Comparison of ENCODE assay signal across 8 cellular contexts in the genomic region with DNA sequence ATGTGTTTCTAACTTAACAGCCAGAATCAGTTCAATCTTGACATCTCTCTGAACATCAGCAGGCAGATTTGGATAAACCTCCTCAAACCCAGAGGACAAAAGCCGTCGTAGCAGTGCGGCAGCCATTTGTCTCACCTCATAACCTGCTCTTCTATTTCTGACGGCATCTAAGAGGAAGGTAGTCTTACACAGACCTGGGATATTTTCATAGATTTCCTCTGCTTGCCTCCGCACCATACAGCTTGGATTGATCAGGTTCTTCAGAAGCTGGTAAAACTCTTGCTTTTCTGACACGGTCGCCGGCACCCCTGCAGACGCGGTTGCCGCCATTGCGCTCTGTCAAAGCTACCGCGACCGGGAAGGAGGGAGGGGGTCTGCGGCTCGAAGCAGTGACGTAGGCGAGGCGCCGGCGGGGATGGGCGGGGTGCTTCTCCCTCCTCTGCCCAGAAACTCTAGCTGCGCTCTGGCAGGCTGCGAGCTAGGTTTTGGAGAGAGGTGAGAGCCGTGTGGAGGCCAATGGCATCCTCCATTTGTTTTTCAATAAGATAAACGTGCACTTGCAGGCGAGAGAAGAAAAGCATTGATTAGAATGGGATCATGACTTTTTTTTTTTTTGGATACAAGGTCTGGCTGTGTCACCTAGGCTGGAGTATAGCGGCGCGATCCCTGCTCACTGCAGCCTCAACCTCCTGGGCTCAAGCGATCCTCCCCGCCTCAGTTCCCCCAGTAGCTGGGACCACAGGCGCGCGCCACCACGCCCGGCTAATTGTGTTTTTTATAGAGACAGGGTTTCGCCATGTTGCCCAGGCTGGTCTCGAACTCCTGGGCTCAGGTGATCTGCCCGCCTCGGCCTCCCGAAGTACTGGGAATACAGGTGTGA. TPM values are rescaled to one million over a fixed set of nuclear protein-coding genes. Genes with fewer than 3 reads are reported as not detected.
DNase-seq lines count a peak whose midpoint lies in the region; FAIRE-seq and TF ChIP-seq lines count a peak whose summit lies in the region.

A gene (minus strand): TSS at position 347 of the 880 bp plus-strand sequence. CDS start 17 bp downstream, at position 330.

- no peak within 1 kb of the TSS for H3K14ac ChIP-seq in neuronal stem cell (ENCODE audit: low read length)

- H3K4me3 ChIP-seq in MM.1S (ENCODE audit: low read length) (peak within 1 kb of the TSS; percentile 78), neuronal stem cell (ENCODE audit: low read length in 2 of 2) (peak within 1 kb of the TSS; percentile 88 to 89)

- H3F3A ChIP-seq in MM.1S (ENCODE audit: insufficient read depth, low read length), result peaks cover 4% of the 10 kb centered on the region; the same call in 1 of the 2 replicates

- peaks cover 42% of the 10 kb centered on the region for H3K4me1 Mint-ChIP-seq in activated naive CD4-positive, alpha-beta T cell treated with anti-CD3 and anti-CD28 coated beads for 36 hours (ENCODE audit: low read depth)

- H3K4me2 ChIP-seq in MM.1S (ENCODE audit: low read depth, low read length) (peak within 1 kb of the TSS; percentile 83), neuronal stem cell (ENCODE audit: insufficient read depth, low read length, poor library complexity, severe bottlenecking) (peak within 1 kb of the TSS; percentile 63)

- DNase-seq in GDM1 (lab: John Stamatoyannopoulos, UW) (peak; percentile 77), HCEC 1CT (peak; percentile 80), MM.1S (peak; percentile 87), SK-MEL-5 (ENCODE audit: low read depth, low spot score) (peak; percentile 84), frontal cortex (ENCODE audit: low spot score in 2 of 2) (peak; percentile 63 to 82), neuronal stem cell (ENCODE audit: low spot score) (peak; percentile 75)
- DNase-seq in activated naive CD4-positive, alpha-beta T cell treated with anti-CD3 and anti-CD28 coated beads for 36 hours, result peak; percentile 95

- CTCF ChIA-PET in activated naive CD4-positive, alpha-beta T cell treated with anti-CD3 and anti-CD28 coated beads for 36 hours (lab: Charles Lee), result interaction anchor here (0.6 to 1.7 kb wide), 4 partner anchors 9 to 184 kb away, joined by 3 to 14 read pairs (median 4); a partner anchor contains a TSS

- H2AFZ ChIP-seq in MM.1S (ENCODE audit: low read length) (peak within 1 kb of the TSS; percentile 88), neuronal stem cell (ENCODE audit: low read length) (peak within 1 kb of the TSS; percentile 93)

- peaks cover 47% of the 10 kb centered on the region for H3K79me2 ChIP-seq in MM.1S (ENCODE audit: low read length)

- H3K4me1 ChIP-seq in MM.1S (ENCODE audit: low read length), result peaks cover 15% of the 10 kb centered on the region
- H3K4me1 ChIP-seq in neuronal stem cell (ENCODE audit: control insufficient read depth in 2 of 2, insufficient read depth in 1 of 2, low read depth in 1 of 2, low read length in 2 of 2), result peaks cover 2 to 10% of the 10 kb centered on the region in 2 donors

- H3K27me3 Mint-ChIP-seq in activated naive CD4-positive, alpha-beta T cell treated with anti-CD3 and anti-CD28 coated beads for 36 hours (ENCODE audit: low read depth), result no peaks in the 10 kb centered on the region

- no peak within 1 kb of the TSS for H3K18ac ChIP-seq in neuronal stem cell (ENCODE audit: low read length)

- H2BK5ac ChIP-seq in neuronal stem cell (ENCODE audit: low read length), result no peak within 1 kb of the TSS

- H3K27me3 ChIP-seq in MM.1S (replicated peaks; ENCODE audit: insufficient read depth, low read length) (no peaks in the 10 kb centered on the region), neuronal stem cell (ENCODE audit: control insufficient read depth in 3 of 3, insufficient read depth in 3 of 3, low read depth in 1 of 3, low read length in 3 of 3) (no peaks in the 10 kb centered on the region)

- no peak within 1 kb of the TSS for H4K8ac ChIP-seq in neuronal stem cell (ENCODE audit: low read depth, low read length)

- no peaks in the 10 kb centered on the region for H3K36me3 ChIP-seq in MM.1S (replicated peaks; ENCODE audit: insufficient read depth, low read length)
- peaks cover 7 to 40% of the 10 kb centered on the region in 2 donors for H3K36me3 ChIP-seq in neuronal stem cell (replicated peaks in 1 of 2; ENCODE audit: control insufficient read depth in 2 of 2, insufficient read depth in 2 of 2, low read length in 2 of 2)

- no peak within 1 kb of the TSS for H2BK12ac ChIP-seq in neuronal stem cell (ENCODE audit: low read length)

- H3K27ac Mint-ChIP-seq in activated naive CD4-positive, alpha-beta T cell treated with anti-CD3 and anti-CD28 coated beads for 36 hours, result peak within 1 kb of the TSS; percentile 99

- H3K9me3 ChIP-seq in MM.1S (replicated peaks; ENCODE audit: insufficient read depth, low read length), result no peaks in the 10 kb centered on the region
- no peaks in the 10 kb centered on the region for H3K9me3 ChIP-seq in neuronal stem cell (replicated peaks in 1 of 2; ENCODE audit: control insufficient read depth in 2 of 2, insufficient read depth in 1 of 2, low read depth in 1 of 2, low read length in 2 of 2)

- no peaks in the 10 kb centered on the region for H3K9me2 ChIP-seq in MM.1S (replicated peaks; ENCODE audit: insufficient read depth, low read length)

- WGBS in neuronal stem cell (ENCODE audit: extremely low coverage in 2 of 2, insufficient read length in 2 of 2, insufficient replicate concordance in 1 of 2), 2 donors, result no CpG with 5 or more reads among the region's 43 CpGs

- H3K9me3 Mint-ChIP-seq in activated naive CD4-positive, alpha-beta T cell treated with anti-CD3 and anti-CD28 coated beads for 36 hours, result peaks cover 29% of the 10 kb centered on the region

- peak within 1 kb of the TSS; percentile 69 for H3K9ac ChIP-seq in MM.1S (ENCODE audit: low read length)
- peak within 1 kb of the TSS; percentile 50 for H3K9ac ChIP-seq in neuronal stem cell (ENCODE audit: low read depth, low read length, poor library complexity)

- H3K4ac ChIP-seq in neuronal stem cell (ENCODE audit: low read length), result no peak within 1 kb of the TSS

- no peak for TF ChIP-seq CTCF in MM.1S (IDR thresholded peaks at IDR 0.05; ENCODE audit: low read length)
- no peak for TF ChIP-seq CTCF in subcutaneous adipose tissue (IDR thresholded peaks at IDR 0.05; ENCODE audit: low read depth)

- peaks cover 37% of the 10 kb centered on the region for H3K36me3 Mint-ChIP-seq in activated naive CD4-positive, alpha-beta T cell treated with anti-CD3 and anti-CD28 coated beads for 36 hours (ENCODE audit: low read depth)

- in situ Hi-C loops in SK-MEL-5 (cut with HindIII; ENCODE audit: low pct_unique_long_range_greater_than_20kb, low sequenced_read_pairs), result no loop called here

- H4K20me1 ChIP-seq in MM.1S (ENCODE audit: insufficient read depth, low read length), result no peaks in the 10 kb centered on the region

- peak within 1 kb of the TSS; percentile 49 for H3K23ac ChIP-seq in neuronal stem cell (ENCODE audit: low read depth, low read length, poor library complexity)

- peaks cover 2% of the 10 kb centered on the region for H3K79me1 ChIP-seq in neuronal stem cell (ENCODE audit: low read depth, low read length)

- intact Hi-C loops in activated naive CD4-positive, alpha-beta T cell treated with anti-CD3 and anti-CD28 coated beads for 36 hours (cut with micrococcal nuclease), result loop anchor here (1.0 to 2.0 kb wide), 10 partner anchors 8 to 665 kb away; no protein-coding TSS in a partner anchor

- FAIRE-seq in frontal cortex (lab: Jason Lieb, UNC), result no peak

- H4K91ac ChIP-seq in neuronal stem cell (ENCODE audit: low read depth, low read length, poor library complexity), result no peak within 1 kb of the TSS

- no peak within 1 kb of the TSS for H2BK120ac ChIP-seq in neuronal stem cell (ENCODE audit: low read depth, low read length)

- no peak within 1 kb of the TSS for H2BK15ac ChIP-seq in neuronal stem cell (ENCODE audit: low read length)

- H3K27ac ChIP-seq in MM.1S (ENCODE audit: low read length) (peak within 1 kb of the TSS; percentile 46; the same call in 1 of the 2 replicates), neuronal stem cell (replicated peaks; ENCODE audit: low read length) (no peak within 1 kb of the TSS)

- no peak within 1 kb of the TSS for H2AK5ac ChIP-seq in neuronal stem cell (ENCODE audit: low read depth, low read length)

- peak within 1 kb of the TSS; percentile 98 for H3K4me3 Mint-ChIP-seq in activated naive CD4-positive, alpha-beta T cell treated with anti-CD3 and anti-CD28 coated beads for 36 hours

RNA-seq across cellular contexts. Expression of the gene that starts here (rescaled TPM):
- total RNA-seq in SK-MEL-5 (2014; rRNA removed; shearing (Covaris generic)), result 15.0 and 18.1 TPM in 2 replicates
- polyA plus RNA-seq in SK-MEL-5 (2015; cell fraction: cytosol; rRNA removed), result 9.8 and 10.2 TPM in 2 replicates
- polyA plus RNA-seq in SK-MEL-5 (2015; cell fraction: nucleus; rRNA removed), result 47.5 and 68.4 TPM in 2 replicates
- total RNA-seq in activated naive CD4-positive, alpha-beta T cell treated with anti-CD3 and anti-CD28 coated beads for 36 hours, result 10 to 100 TPM; 19.0 to 19.5 TPM
- total RNA-seq in frontal cortex (79.9 TPM), subcutaneous adipose tissue (10 to 100 TPM; 10.4 to 24.3 (median 14.8) TPM)
- 13.0 TPM for polyA plus RNA-seq in neuronal stem cell (2013, experiment 1 of 2)
- polyA plus RNA-seq in neuronal stem cell (2013, experiment 2 of 2), result 13.9 TPM
